In the genomic region with DNA sequence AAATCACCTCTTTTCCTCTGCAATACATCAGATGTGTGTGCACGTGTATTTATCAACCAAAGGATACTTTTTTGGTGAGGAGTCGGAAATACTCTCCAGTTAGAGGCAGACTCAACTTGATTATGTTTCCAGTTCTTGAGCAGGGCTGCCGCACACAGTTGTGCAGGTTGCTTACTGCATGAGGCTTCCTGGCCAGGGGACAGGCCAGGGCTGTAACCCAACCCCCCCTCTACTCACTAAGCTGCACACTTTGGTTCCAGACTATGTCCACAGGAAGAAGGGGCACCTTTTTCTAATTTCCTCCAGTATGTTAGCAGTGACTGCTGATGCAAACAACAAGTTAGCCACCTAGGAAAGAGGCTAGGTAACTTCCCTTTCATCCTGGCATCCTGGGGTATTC, we compare ENCODE assay signal across 19 cellular contexts.
"Had no signal": no experiment of that assay in that cellular context is flagged by ENCODE, and none has a peak within 500 bp of the region (broad histone marks: within the 10 kb centered on the region; RNA-seq: fewer than 3 reads in every experiment).

No MANE protein-coding gene starts in this region.

- H3K27ac ChIP-seq: psoas muscle, right atrium auricular region, tibial artery had no signal

- ATAC-seq: WTC11 had no signal

- H3K4me3 ChIP-seq: coronary artery, esophagus squamous epithelium, gastroesophageal sphincter, heart right ventricle, psoas muscle, right atrium auricular region, tibial artery had no signal

- H3K36me3 ChIP-seq: esophagus squamous epithelium, gastroesophageal sphincter, heart right ventricle, right atrium auricular region, tibial artery had no signal

- DNase-seq: activated CD8-positive, alpha-beta memory T cell treated with anti-CD3 and anti-CD28 coated beads for 24 hours; activated CD8-positive, alpha-beta memory T cell treated with anti-CD3 and anti-CD28 coated beads, Interleukin-2, amount 50 U/mL, for 4 hours; activated naive CD4-positive, alpha-beta T cell treated with Interleukin-2 at 50 U/mL for 16 hours; activated naive CD8-positive, alpha-beta T cell treated with anti-CD3 and anti-CD28 coated beads for 36 hours; activated T-cell treated with anti-CD3 and anti-CD28 coated beads, Interleukin-2, amount 50 U/mL, for 24 hours; amygdala; cerebellar nuclear complex; endodermal cell; esophagus squamous epithelium; heart right ventricle; islet precursor cell; left cardiac atrium; psoas muscle; T-helper 9 cell; tibial artery had no signal

- H3K9me3 ChIP-seq: esophagus squamous epithelium, gastroesophageal sphincter, heart right ventricle, psoas muscle, right atrium auricular region, tibial artery had no signal

- H3K27me3 ChIP-seq: esophagus squamous epithelium, gastroesophageal sphincter, heart right ventricle, right atrium auricular region, tibial artery had no signal
